In genomic region chr4:993111-994029, GRCh38 we compare ENCODE assay signal across 13 cellular contexts. TPM values are rescaled to one million over a fixed set of nuclear protein-coding genes. Genes with fewer than 3 reads are reported as not detected.
A peak's percentile ranks its signal among the peaks of the same experiment; 100 is the strongest.
DNase-seq lines count a peak whose midpoint lies in the region; ATAC-seq, FAIRE-seq and TF ChIP-seq lines count a peak whose summit lies in the region.
"Had no signal": no experiment of that assay in that cellular context is flagged by ENCODE, and none has a peak within 500 bp of the region (broad histone marks: within the 10 kb centered on the region; RNA-seq: fewer than 3 reads in every experiment).

TSS of gene SLC26A1 (minus strand) at chr4:993404. CDS start at chr4:991703, 1,701 bp downstream.

- H3K4me3 Mint-ChIP-seq in memory B cell: peak within 1 kb of the TSS; percentile 21
- peak within 1 kb of the TSS; percentile 53 for H3K4me3 Mint-ChIP-seq in type B pancreatic cell
- H3K4me3 Mint-ChIP-seq: activated B cell treated with CpG ODN at 0.5 μM for 24 hours; activated T-cell treated with anti-CD3 and anti-CD28 coated beads, Interleukin-2, amount 50 U/mL, for 72 hours had no signal

- H3K9me3 ChIP-seq in K562 (replicated peaks; ENCODE audit: control insufficient read depth, insufficient read depth, low read depth, low read length): no peaks in the 10 kb centered on the region

- H3K9me1 ChIP-seq in K562 (ENCODE audit: control insufficient read depth, insufficient read depth, low read length): no peaks in the 10 kb centered on the region

- peak within 1 kb of the TSS; percentile 24 for H3K4me3 ChIP-seq in K562

- H3K27me3 ChIP-seq in K562 (ENCODE audit: control insufficient read depth in 2 of 2, insufficient read depth in 2 of 2, low read length in 2 of 2): no peaks in the 10 kb centered on the region

- H2AFZ ChIP-seq in K562 (ENCODE audit: low read depth, low read length): peak within 1 kb of the TSS; percentile 84

- peaks cover 3% of the 10 kb centered on the region for H3K27me3 Mint-ChIP-seq in memory B cell
- peaks cover 17% of the 10 kb centered on the region for H3K27me3 Mint-ChIP-seq in type B pancreatic cell

- POLR2A ChIA-PET in K562 (lab: Yijun Ruan, JAX): interaction anchor here (0.6 to 1.7 kb wide), 7 partner anchors 8 to 525 kb away, joined by 3 to 6 read pairs (median 4); no protein-coding TSS in a partner anchor

- peaks cover 22% of the 10 kb centered on the region; the same call in 1 of the 3 replicates for H3K36me3 ChIP-seq in K562 (ENCODE audit: control insufficient read depth, insufficient read depth, low read length)

- H3K27ac ChIP-seq in K562 (ENCODE audit: extremely low read depth, low read depth, low read length): peak within 1 kb of the TSS; percentile 82

- in situ Hi-C loops in K562 (cut with MboI) (no loop called here), G401 (cut with HindIII; ENCODE audit: low sequenced_read_pairs) (no loop called here)

- H3K9ac ChIP-seq in K562 (ENCODE audit: insufficient read depth in 1 of 2, low read depth in 2 of 2, low read length in 2 of 2): peak within 1 kb of the TSS; percentile 75 to 96

- H3K27ac Mint-ChIP-seq in memory B cell: no peak within 1 kb of the TSS
- peak within 1 kb of the TSS; percentile 76 for H3K27ac Mint-ChIP-seq in type B pancreatic cell
- H3K27ac Mint-ChIP-seq: activated B cell treated with CpG ODN at 0.5 μM for 24 hours; activated T-cell treated with anti-CD3 and anti-CD28 coated beads, Interleukin-2, amount 50 U/mL, for 72 hours had no signal

- peaks cover 5% of the 10 kb centered on the region for H3K36me3 Mint-ChIP-seq in memory B cell
- no peaks in the 10 kb centered on the region for H3K36me3 Mint-ChIP-seq in type B pancreatic cell

- TF ChIP-seq RAD21 in K562 (CRISPR knock-in tag; conservative IDR thresholded peaks at IDR 0.05 in 1 of 2, IDR thresholded peaks at IDR 0.05 in 1 of 2): no peak

- BruUV-seq in K562 (replicated peaks; lab: Mats Ljungman, UMichigan): TSS peak; percentile 58

- ATAC-seq in K562 (peak; percentile 57), memory B cell (ENCODE audit: low read depth) (no peak), HG02610 (IDR thresholded peaks at IDR 0.05; ENCODE audit: unreplicated experiment) (no peak)
- ATAC-seq: activated T-cell treated with anti-CD3 and anti-CD28 coated beads, Interleukin-2, amount 50 U/mL, for 72 hours had no signal

- peak; percentile 12 for DNase-seq in activated CD8-positive, alpha-beta memory T cell treated with anti-CD3 and anti-CD28 coated beads, Interleukin-2, amount 50 U/mL, for 4 hours
- DNase-seq in activated CD8-positive, alpha-beta memory T cell treated with anti-CD3 and anti-CD28 coated beads for 24 hours: no peak
- peak; percentile 49 to 84 (median 61) for DNase-seq in K562 (ENCODE audit: extremely low read depth in 1 of 4, low spot score in 3 of 4)
- DNase-seq in memory B cell (ENCODE audit: low spot score in 2 of 2): no peak
- no peak for DNase-seq in type B pancreatic cell (ENCODE audit: extremely low spot score, unreplicated experiment)
- DNase-seq in G401 (ENCODE audit: low spot score): no peak
- DNase-seq in head of caudate nucleus: no peak
- DNase-seq: activated B cell treated with CpG ODN at 0.5 μM for 24 hours; activated T-cell treated with anti-CD3 and anti-CD28 coated beads, Interleukin-2, amount 50 U/mL, for 72 hours; stimulated activated CD4-positive, alpha-beta T cell treated with anti-CD3 and anti-CD28 coated beads, Interleukin-2, amount 100 ng/mL, for 48 hours had no signal

- H3K79me2 ChIP-seq in K562 (ENCODE audit: control insufficient read depth, insufficient read depth, low read length): peaks cover 23% of the 10 kb centered on the region; the same call in 2 of the 3 replicates

- H4K20me1 ChIP-seq in K562 (replicated peaks; ENCODE audit: control insufficient read depth, insufficient read depth, low read length): no peaks in the 10 kb centered on the region

- H3K4me2 ChIP-seq in K562 (ENCODE audit: insufficient read depth, low read length): peak within 1 kb of the TSS; percentile 82

- peak; percentile 44; the same call in 1 of the 2 replicates for TF ChIP-seq EP300 in K562 (IDR thresholded peaks at IDR 0.05; ENCODE audit: low read length)

- peaks cover 41 to 95% of the 10 kb centered on the region in 2 experiments for H3K4me1 ChIP-seq in K562 (replicated peaks in 1 of 2; ENCODE audit: control insufficient read depth in 2 of 2, insufficient read depth in 2 of 2, low read length in 2 of 2)

- H3K4me1 Mint-ChIP-seq in memory B cell: peaks cover 8% of the 10 kb centered on the region
- no peaks in the 10 kb centered on the region for H3K4me1 Mint-ChIP-seq in type B pancreatic cell (ENCODE audit: unreplicated experiment)

- TF ChIP-seq POLR2A in K562 (conservative IDR thresholded peaks at IDR 0.05): peak; percentile 42

- CTCF ChIA-PET in K562 (lab: Yijun Ruan, JAX; ENCODE audit: low intra/inter-chr PET ratio): no interaction called here

- peak; percentile 85 for FAIRE-seq in K562 (lab: Jason Lieb, UNC)
- FAIRE-seq: GM18507 had no signal

- H3K9me3 Mint-ChIP-seq in memory B cell (no peaks in the 10 kb centered on the region), type B pancreatic cell (no peaks in the 10 kb centered on the region)
- H3K9me3 Mint-ChIP-seq: activated B cell treated with CpG ODN at 0.5 μM for 24 hours; activated T-cell treated with anti-CD3 and anti-CD28 coated beads, Interleukin-2, amount 50 U/mL, for 72 hours had no signal

- TF ChIP-seq CTCF in K562 (IDR thresholded peaks at IDR 0.05 in 2 of 3, conservative IDR thresholded peaks at IDR 0.05 in 1 of 3; ENCODE audit: insufficient read depth in 2 of 3, low read depth in 1 of 3, low read length in 3 of 3) (no peak), type B pancreatic cell (conservative IDR thresholded peaks at IDR 0.05) (no peak)

- intact Hi-C loops in K562 (cut with micrococcal nuclease): loop anchor here (10.0 kb wide), 1 partner anchor 51 kb away; no protein-coding TSS in a partner anchor
- intact Hi-C loops in head of caudate nucleus (cut with DNase I): no loop called here

- WGBS in K562 (ENCODE audit: insufficient coverage, low coverage, missing lambda C conversion rate): 10% methylated on average over 34 of the region's 37 CpGs

TF ChIP-seq in K562, 482 proteins besides CTCF, POLR2A, EP300 and RAD21 (continues in another document):
- TF ChIP-seq MYNN (IDR thresholded peaks at IDR 0.05) (0 out of 2 replicates have a peak, but pooled peaks have one; percentile 25), MYNN (CRISPR knock-in tag; IDR thresholded peaks at IDR 0.05) (no peak), RFX5 (IDR thresholded peaks at IDR 0.05; ENCODE audit: low read depth, low read length) (no peak), DNMT1 (IDR thresholded peaks at IDR 0.05) (no peak), ZNF316 (IDR thresholded peaks at IDR 0.05) (peak; percentile 98), MITF (IDR thresholded peaks at IDR 0.05) (no peak), KDM2B (CRISPR knock-in tag; IDR thresholded peaks at IDR 0.05) (no peak), E2F6 (IDR thresholded peaks at IDR 0.05; ENCODE audit: borderline replicate concordance in 1 of 2, extremely low read depth in 1 of 2, insufficient read depth in 1 of 2, insufficient read length in 1 of 2, low read depth in 1 of 2, low read length in 1 of 2, poor library complexity in 1 of 2, severe bottlenecking in 1 of 2) (peak in 1 of 2 experiments; percentile 40), NFRKB (IDR thresholded peaks at IDR 0.05; ENCODE audit: low read depth) (no peak), SNIP1 (IDR thresholded peaks at IDR 0.05; ENCODE audit: low read depth) (no peak), SIX5 (IDR thresholded peaks at IDR 0.05; ENCODE audit: borderline replicate concordance in 1 of 2, insufficient read depth in 1 of 2, low read depth in 1 of 2, low read length in 2 of 2) (no peak), WHSC1 (IDR thresholded peaks at IDR 0.05; ENCODE audit: low read length) (peak; percentile 82), CC2D1A (IDR thresholded peaks at IDR 0.05) (no peak)

RNA-seq across cellular contexts. Expression of gene SLC26A1, which starts in this region (rescaled TPM):
- 5.5 and 11.7 TPM in 2 replicates for total RNA-seq in K562 (2011; cell fraction: chromatin; rRNA removed; ENCODE audit: low replicate concordance)
- 8.4 and 9.3 TPM in 2 replicates for total RNA-seq in K562 (2011; cell fraction: nucleolus; rRNA removed)
- 4.1 and 4.2 TPM in 2 replicates for total RNA-seq in K562 (2011; cell fraction: nucleoplasm; rRNA removed)
- total RNA-seq in K562 (2014; rRNA removed) (1.6 TPM in 2 replicates), K562 (2014; rRNA removed; fragmentation: Illumina TruSeq; extraction: Trizol) (0.40 and 0.96 TPM in 2 replicates), K562 (2015; rRNA removed; fragmentation: Illumina TruSeq; extraction: Trizol) (1.8 and 2.2 TPM in 2 replicates), K562 (2021) (3.1 and 4.2 TPM in 2 replicates), type B pancreatic cell (ENCODE audit: low replicate concordance) (2.8 and 3.8 TPM in 2 replicates)
- polyA plus RNA-seq in K562 (2011; rRNA removed) (0.95 and 2.0 TPM in 2 replicates), K562 (2014; fragmentation: Illumina TruSeq; extraction: Trizol) (0.56 and 0.69 TPM in 2 replicates), K562 (2014; fragmentation: Nextera tagmentation; extraction: Ambion mirVana) (under 1 TPM; 0.11 to 0.24 TPM), K562 (2014; rRNA removed) (1.4 and 2.1 TPM in 2 replicates)
- 1.0 and 2.7 TPM in 2 replicates for polyA plus RNA-seq in K562 (2011; cell fraction: cytosol; rRNA removed)
- 9.1 and 12.1 TPM in 2 replicates for polyA plus RNA-seq in K562 (2011; cell fraction: nucleus; rRNA removed)
- polyA plus RNA-seq in K562 (2012): 4.4 and 8.2 TPM in 2 replicates
- 0.51 and 0.74 TPM in 2 replicates for polyA minus RNA-seq in K562 (2011; rRNA and poly(A)+ RNA removed)
- 1.7 TPM in 2 replicates for polyA minus RNA-seq in K562 (2011; cell fraction: cytosol; rRNA and poly(A)+ RNA removed)
- 3.9 and 6.3 TPM in 2 replicates for polyA minus RNA-seq in K562 (2011; cell fraction: nucleus; rRNA and poly(A)+ RNA removed)
- total RNA-seq in G401 (2014; rRNA removed; shearing (Covaris generic)): 0.74 and 0.85 TPM in 2 replicates
- total RNA-seq: activated B cell treated with CpG ODN at 0.5 μM for 24 hours; activated T-cell treated with anti-CD3 and anti-CD28 coated beads, Interleukin-2, amount 50 U/mL, for 72 hours; M059J had no signal

Comparison
In these comparisons a context has a peak if more than half of its experiments do, and no peak if none do; other contexts are left out.
1. DNase-seq: peak in activated CD8-positive, alpha-beta memory T cell treated with anti-CD3 and anti-CD28 coated beads, Interleukin-2, amount 50 U/mL, for 4 hours (single experiment) and K562 (4 of 4); none in activated CD8-positive, alpha-beta memory T cell treated with anti-CD3 and anti-CD28 coated beads for 24 hours (single experiment), memory B cell (0 of 2), type B pancreatic cell (single experiment), G401 (single experiment) and head of caudate nucleus (0 of 42).